In genomic region chr7:127978421-127978820, GRCh38 we compare ENCODE assay signal across 23 cellular contexts. TPM values are rescaled to one million over a fixed set of nuclear protein-coding genes. Genes with fewer than 3 reads are reported as not detected.
"Had no signal": no experiment of that assay in that cellular context is flagged by ENCODE, and none has a peak within 500 bp of the region (broad histone marks: within the 10 kb centered on the region; RNA-seq: fewer than 3 reads in every experiment).

No MANE protein-coding gene starts in this region.

- H3K4me1 ChIP-seq: Peyer's patch, SJSA1 had no signal

- H3K4me3 ChIP-seq: Peyer's patch, SJSA1 had no signal

- H3K4me3 Mint-ChIP-seq: activated CD8-positive, alpha-beta T cell treated with anti-CD3 and anti-CD28 coated beads for 36 hours; activated naive CD4-positive, alpha-beta T cell treated with anti-CD3 and anti-CD28 coated beads, Interleukin-2, amount 50 U/mL, for 24 hours; brain; T-helper 1 cell treated with Interleukin-12 subunit alpha and Interleukin-12 subunit beta and Interleukin-4 antibody, amounts not matched to agents 30 μg/mL and 1 μg/mL, for 36 hours had no signal

- ATAC-seq: activated CD4-positive, CD25-positive, alpha-beta regulatory T cell treated with anti-CD3 and anti-CD28 coated beads, Interleukin-2, amount 50 U/mL, for 24 hours; activated CD8-positive, alpha-beta T cell treated with anti-CD3 and anti-CD28 coated beads for 36 hours; SK-N-SH treated with all-trans-retinoic acid at 6 μM for 48 hours had no signal

- H3K27ac Mint-ChIP-seq: activated CD8-positive, alpha-beta T cell treated with anti-CD3 and anti-CD28 coated beads for 36 hours; brain had no signal

- DNase-seq: activated CD4-positive, alpha-beta T cell treated with anti-CD3 and anti-CD28 coated beads for 4 hours; activated CD8-positive, alpha-beta memory T cell treated with anti-CD3 and anti-CD28 coated beads, Interleukin-2, amount 50 U/mL, for 4 hours; activated CD8-positive, alpha-beta T cell treated with anti-CD3 and anti-CD28 coated beads for 36 hours; amygdala; Karpas-422; MM.1S; NCI-H1105; NCI-H1436; NCI-H1694 treated with DMSO at 0.1 percent for 48 hours; NCI-H2029 treated with DMSO at 0.1 percent for 48 hours; NCI-H510A treated with DMSO at 0.1 percent for 48 hours; NCI-H69; NK-92 treated with Interleukin-12 subunit alpha and Interleukin-12 subunit beta, amount 100 ng/mL, for 24 hours; Peyer's patch; Right ventricle myocardium superior; SW 1271 had no signal

- H3K27me3 Mint-ChIP-seq: activated CD8-positive, alpha-beta T cell treated with anti-CD3 and anti-CD28 coated beads for 36 hours; activated naive CD4-positive, alpha-beta T cell treated with anti-CD3 and anti-CD28 coated beads, Interleukin-2, amount 50 U/mL, for 24 hours had no signal

- H3K27ac ChIP-seq: Peyer's patch, RWPE1, SJSA1 had no signal

- H3K27me3 ChIP-seq: Peyer's patch, SJSA1 had no signal

RNA-seq across cellular contexts. Expression of gene LRRC4, which starts 52.8 kb away (rescaled TPM):
- total RNA-seq: activated CD8-positive, alpha-beta T cell treated with anti-CD3 and anti-CD28 coated beads for 36 hours had no signal
